ENCODE assay signal across 10 cellular contexts in genomic region chr2:58072102-58072501, GRCh38.
"Had no signal": no experiment of that assay in that cellular context is flagged by ENCODE, and none has a peak within 500 bp of the region (broad histone marks: within the 10 kb centered on the region; RNA-seq: fewer than 3 reads in every experiment).

No MANE protein-coding gene starts in this region.

- DNase-seq: activated CD4-positive, alpha-beta T cell treated with anti-CD3 and anti-CD28 coated beads for 1 hour; activated effector memory CD4-positive, alpha-beta T cell treated with anti-CD3 and anti-CD28 coated beads, Interleukin-2, amount 50 U/mL, for 16 hours; activated T-cell treated with anti-CD3 and anti-CD28 coated beads, Interleukin-2, amount 50 U/mL, for 72 hours; effector CD8-positive, alpha-beta T cell; heart left ventricle; left lung; WERI-Rb-1 had no signal

- FAIRE-seq: urothelium cell line had no signal

- ATAC-seq: activated T-cell treated with anti-CD3 and anti-CD28 coated beads, Interleukin-2, amount 50 U/mL, for 72 hours; esophagus mucosa; gastroesophageal sphincter; heart left ventricle; left lung had no signal
